In the genomic region with DNA sequence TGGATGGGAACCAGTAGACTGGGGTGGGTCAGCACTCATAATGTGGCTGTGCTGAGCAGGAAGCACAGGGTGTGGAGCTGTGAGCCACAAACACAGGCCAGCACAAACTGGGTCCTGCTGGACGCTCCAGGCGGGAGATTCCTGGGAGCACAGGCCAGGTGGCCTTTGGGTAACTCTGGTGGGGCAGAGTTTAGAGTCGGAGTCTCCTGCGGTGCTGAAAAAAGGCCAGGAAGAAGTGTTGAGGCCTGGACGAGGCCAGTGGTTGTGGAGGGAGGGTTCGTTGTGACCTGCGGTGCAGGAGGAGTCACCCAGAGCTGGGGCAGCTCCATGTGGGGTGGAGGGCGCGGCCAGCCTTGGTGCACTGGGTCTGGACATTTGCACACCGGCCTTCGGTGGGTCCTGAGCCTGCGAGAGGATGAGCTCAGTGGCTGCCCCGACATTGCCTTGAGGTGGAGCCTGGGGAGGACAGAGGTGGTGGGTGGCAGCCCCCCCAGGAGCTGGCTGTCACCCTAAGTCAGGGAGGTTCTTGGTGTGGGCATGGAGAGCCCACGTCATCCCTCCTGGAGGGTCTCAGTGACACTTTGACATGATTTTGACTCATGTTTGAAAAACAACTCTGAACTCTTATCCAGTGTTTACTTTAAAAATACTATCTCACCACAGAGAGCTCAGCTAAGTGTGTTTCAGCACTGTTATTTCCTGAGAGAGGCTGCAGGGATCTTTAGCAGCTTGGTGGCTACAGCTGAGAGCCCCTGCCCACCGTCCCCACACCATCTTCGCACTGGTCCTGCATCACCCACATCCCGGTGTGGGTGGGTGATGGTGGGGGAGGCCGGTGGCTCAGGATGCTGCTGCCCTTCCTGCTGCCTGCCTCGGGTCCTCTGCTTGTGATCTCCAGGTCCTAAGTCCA, we compare ENCODE assay signal across 1 cellular context.
A peak's percentile ranks its signal among the peaks of the same experiment; 100 is the strongest.
TF ChIP-seq lines count a peak whose summit lies in the region.

No MANE protein-coding gene starts in this region.

TF ChIP-seq in HepG2, 621 proteins besides CTCF, POLR2A, EP300 and RAD21 (continued from another document and continues in another):
- TF ChIP-seq, protein P1, sequence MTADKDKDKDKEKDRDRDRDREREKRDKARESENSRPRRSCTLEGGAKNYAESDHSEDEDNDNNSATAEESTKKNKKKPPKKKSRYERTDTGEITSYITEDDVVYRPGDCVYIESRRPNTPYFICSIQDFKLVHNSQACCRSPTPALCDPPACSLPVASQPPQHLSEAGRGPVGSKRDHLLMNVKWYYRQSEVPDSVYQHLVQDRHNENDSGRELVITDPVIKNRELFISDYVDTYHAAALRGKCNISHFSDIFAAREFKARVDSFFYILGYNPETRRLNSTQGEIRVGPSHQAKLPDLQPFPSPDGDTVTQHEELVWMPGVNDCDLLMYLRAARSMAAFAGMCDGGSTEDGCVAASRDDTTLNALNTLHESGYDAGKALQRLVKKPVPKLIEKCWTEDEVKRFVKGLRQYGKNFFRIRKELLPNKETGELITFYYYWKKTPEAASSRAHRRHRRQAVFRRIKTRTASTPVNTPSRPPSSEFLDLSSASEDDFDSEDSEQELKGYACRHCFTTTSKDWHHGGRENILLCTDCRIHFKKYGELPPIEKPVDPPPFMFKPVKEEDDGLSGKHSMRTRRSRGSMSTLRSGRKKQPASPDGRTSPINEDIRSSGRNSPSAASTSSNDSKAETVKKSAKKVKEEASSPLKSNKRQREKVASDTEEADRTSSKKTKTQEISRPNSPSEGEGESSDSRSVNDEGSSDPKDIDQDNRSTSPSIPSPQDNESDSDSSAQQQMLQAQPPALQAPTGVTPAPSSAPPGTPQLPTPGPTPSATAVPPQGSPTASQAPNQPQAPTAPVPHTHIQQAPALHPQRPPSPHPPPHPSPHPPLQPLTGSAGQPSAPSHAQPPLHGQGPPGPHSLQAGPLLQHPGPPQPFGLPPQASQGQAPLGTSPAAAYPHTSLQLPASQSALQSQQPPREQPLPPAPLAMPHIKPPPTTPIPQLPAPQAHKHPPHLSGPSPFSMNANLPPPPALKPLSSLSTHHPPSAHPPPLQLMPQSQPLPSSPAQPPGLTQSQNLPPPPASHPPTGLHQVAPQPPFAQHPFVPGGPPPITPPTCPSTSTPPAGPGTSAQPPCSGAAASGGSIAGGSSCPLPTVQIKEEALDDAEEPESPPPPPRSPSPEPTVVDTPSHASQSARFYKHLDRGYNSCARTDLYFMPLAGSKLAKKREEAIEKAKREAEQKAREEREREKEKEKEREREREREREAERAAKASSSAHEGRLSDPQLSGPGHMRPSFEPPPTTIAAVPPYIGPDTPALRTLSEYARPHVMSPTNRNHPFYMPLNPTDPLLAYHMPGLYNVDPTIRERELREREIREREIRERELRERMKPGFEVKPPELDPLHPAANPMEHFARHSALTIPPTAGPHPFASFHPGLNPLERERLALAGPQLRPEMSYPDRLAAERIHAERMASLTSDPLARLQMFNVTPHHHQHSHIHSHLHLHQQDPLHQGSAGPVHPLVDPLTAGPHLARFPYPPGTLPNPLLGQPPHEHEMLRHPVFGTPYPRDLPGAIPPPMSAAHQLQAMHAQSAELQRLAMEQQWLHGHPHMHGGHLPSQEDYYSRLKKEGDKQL (CRISPR knock-in tag; IDR thresholded peaks at IDR 0.05; ENCODE audit: low read depth): no peak
- TF ChIP-seq ARID4A (CRISPR knock-in tag; IDR thresholded peaks at IDR 0.05; ENCODE audit: borderline replicate concordance) (peak; percentile 38; the same call in 1 of the 2 replicates), ZBTB49 (CRISPR knock-in tag; IDR thresholded peaks at IDR 0.05; ENCODE audit: borderline replicate concordance) (no peak), ZNF512B (CRISPR knock-in tag; IDR thresholded peaks at IDR 0.05; ENCODE audit: borderline replicate concordance) (no peak), POGZ (CRISPR knock-in tag; IDR thresholded peaks at IDR 0.05) (no peak), ZBTB7B (CRISPR knock-in tag; IDR thresholded peaks at IDR 0.05) (peak; percentile 82; the same call in 1 of the 2 replicates), ZBTB37 (CRISPR knock-in tag; IDR thresholded peaks at IDR 0.05) (no peak), ZNF251 (CRISPR knock-in tag; IDR thresholded peaks at IDR 0.05) (no peak), EHMT2 (IDR thresholded peaks at IDR 0.05; ENCODE audit: borderline replicate concordance, low read depth, low read length) (no peak), KDM4B (CRISPR knock-in tag; IDR thresholded peaks at IDR 0.05) (no peak), ZFX (CRISPR knock-in tag; IDR thresholded peaks at IDR 0.05; ENCODE audit: low read depth) (peak; percentile 44; the same call in 1 of the 2 replicates), ZFP36 (IDR thresholded peaks at IDR 0.05; ENCODE audit: borderline replicate concordance, low read depth, low read length, partially characterized antibody) (no peak), MAFK (conservative IDR thresholded peaks at IDR 0.05 in 1 of 2, IDR thresholded peaks at IDR 0.05 in 1 of 2; ENCODE audit: low read length in 2 of 2) (no peak), ZNF460 (CRISPR knock-in tag; IDR thresholded peaks at IDR 0.05; ENCODE audit: borderline replicate concordance) (no peak), FUBP1 (CRISPR knock-in tag; IDR thresholded peaks at IDR 0.05; ENCODE audit: borderline replicate concordance) (no peak), MTA3 (CRISPR knock-in tag; IDR thresholded peaks at IDR 0.05) (no peak), ZNF296 (CRISPR knock-in tag; conservative IDR thresholded peaks at IDR 0.05) (no peak), SMAD9 (CRISPR knock-in tag; IDR thresholded peaks at IDR 0.05) (no peak), RBM39 (IDR thresholded peaks at IDR 0.05; ENCODE audit: low read depth, low read length, poor library complexity, severe bottlenecking) (no peak), ZNF780A (CRISPR knock-in tag; IDR thresholded peaks at IDR 0.05) (no peak), ZEB1 (IDR thresholded peaks at IDR 0.05; ENCODE audit: insufficient replicate concordance, low read depth) (no peak), CEBPG (CRISPR knock-in tag; IDR thresholded peaks at IDR 0.05) (no peak), MTA1 (CRISPR knock-in tag; IDR thresholded peaks at IDR 0.05; ENCODE audit: borderline replicate concordance) (0 out of 2 replicates have a peak, but pooled peaks have one; percentile 29), ZNF256 (CRISPR knock-in tag; conservative IDR thresholded peaks at IDR 0.05) (no peak), HDAC2 (CRISPR knock-in tag; IDR thresholded peaks at IDR 0.05) (no peak), GABPB1 (CRISPR knock-in tag; IDR thresholded peaks at IDR 0.05) (0 out of 2 replicates have a peak, but pooled peaks have one; percentile 26), ZC3H13 (CRISPR knock-in tag; IDR thresholded peaks at IDR 0.05) (no peak), ZNF263 (CRISPR knock-in tag; IDR thresholded peaks at IDR 0.05) (peak; percentile 49; the same call in 1 of the 2 replicates), RXRA (CRISPR knock-in tag; IDR thresholded peaks at IDR 0.05) (no peak; the same call in none of the 2 replicates), AGO1 (IDR thresholded peaks at IDR 0.05; ENCODE audit: low read depth, low read length, poor library complexity, severe bottlenecking) (no peak)
- TF ChIP-seq, protein P2, sequence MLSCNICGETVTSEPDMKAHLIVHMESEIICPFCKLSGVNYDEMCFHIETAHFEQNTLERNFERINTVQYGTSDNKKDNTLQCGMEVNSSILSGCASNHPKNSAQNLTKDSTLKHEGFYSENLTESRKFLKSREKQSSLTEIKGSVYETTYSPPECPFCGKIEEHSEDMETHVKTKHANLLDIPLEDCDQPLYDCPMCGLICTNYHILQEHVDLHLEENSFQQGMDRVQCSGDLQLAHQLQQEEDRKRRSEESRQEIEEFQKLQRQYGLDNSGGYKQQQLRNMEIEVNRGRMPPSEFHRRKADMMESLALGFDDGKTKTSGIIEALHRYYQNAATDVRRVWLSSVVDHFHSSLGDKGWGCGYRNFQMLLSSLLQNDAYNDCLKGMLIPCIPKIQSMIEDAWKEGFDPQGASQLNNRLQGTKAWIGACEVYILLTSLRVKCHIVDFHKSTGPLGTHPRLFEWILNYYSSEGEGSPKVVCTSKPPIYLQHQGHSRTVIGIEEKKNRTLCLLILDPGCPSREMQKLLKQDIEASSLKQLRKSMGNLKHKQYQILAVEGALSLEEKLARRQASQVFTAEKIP (CRISPR knock-in tag; IDR thresholded peaks at IDR 0.05; ENCODE audit: borderline replicate concordance): no peak
